ENCODE assay signal across 20 cellular contexts in the genomic region with DNA sequence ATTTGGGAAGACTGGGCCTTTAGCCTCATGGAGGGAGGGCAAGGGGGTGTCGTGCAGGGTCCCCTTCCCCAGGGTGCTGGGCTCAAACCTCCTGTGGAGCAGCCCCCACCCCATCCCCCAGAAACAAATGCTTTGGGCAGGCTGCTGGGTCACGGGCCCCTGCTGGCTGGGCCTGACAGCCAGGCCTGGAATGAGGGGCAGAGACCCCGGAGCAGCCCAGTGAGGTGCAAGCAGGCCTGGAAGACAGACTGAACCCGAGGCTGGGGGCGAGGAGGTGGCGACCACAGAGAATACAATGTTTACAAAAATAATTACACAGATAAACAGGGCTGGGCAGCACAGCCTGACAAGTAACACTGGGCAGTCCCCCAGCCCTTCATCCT. TPM values are rescaled to one million over a fixed set of nuclear protein-coding genes. Genes with fewer than 3 reads are reported as not detected.
A peak's percentile ranks its signal among the peaks of the same experiment; 100 is the strongest.
DNase-seq lines count a peak whose midpoint lies in the region; ATAC-seq, FAIRE-seq and TF ChIP-seq lines count a peak whose summit lies in the region.
"Had no signal": no experiment of that assay in that cellular context is flagged by ENCODE, and none has a peak within 500 bp of the region (broad histone marks: within the 10 kb centered on the region; RNA-seq: fewer than 3 reads in every experiment).

No MANE protein-coding gene starts in this region.

- H2AFZ ChIP-seq in HepG2 (ENCODE audit: low read length), result no peak overlapping the region

- ATAC-seq in HepG2, result no peak
- no peak for ATAC-seq in right lobe of liver
- ATAC-seq in activated T-helper 17 cell treated with anti-CD3 and anti-CD28 coated beads, Interleukin-2, amount 50 U/mL, for 72 hours (replicated peaks), result no peak
- ATAC-seq in effector memory CD8-positive, alpha-beta T cell (replicated peaks), result no peak
- ATAC-seq: CD8-positive, alpha-beta T cell had no signal

- in situ Hi-C loops in HepG2 (cut with HindIII; ENCODE audit: extremely low pct_ligation_motif_present, low pct_unique_long_range_greater_than_20kb), result loop anchor here (5.0 kb wide), 1 partner anchor 36 kb away; a partner anchor contains a TSS

- intact Hi-C loops in HepG2 (cut with micrococcal nuclease; ENCODE audit: unreplicated experiment), result no loop called here
- intact Hi-C loops in right lobe of liver (cut with DNase I), result no loop called here

- no peaks in the 10 kb centered on the region for H3K9me3 ChIP-seq in HepG2 (ENCODE audit: low read length)
- no peaks in the 10 kb centered on the region for H3K9me3 ChIP-seq in right lobe of liver
- H3K9me3 ChIP-seq in endodermal cell (ENCODE audit: control insufficient read depth, low read length), result no peaks in the 10 kb centered on the region

- no peaks in the 10 kb centered on the region for H4K20me1 ChIP-seq in HepG2 (ENCODE audit: insufficient read depth, low read length)

- TF ChIP-seq CTCF in HepG2 (CRISPR knock-in tag; IDR thresholded peaks at IDR 0.05), result no peak
- no peak for TF ChIP-seq CTCF in right lobe of liver (IDR thresholded peaks at IDR 0.05)
- no peak for TF ChIP-seq CTCF in endodermal cell (conservative IDR thresholded peaks at IDR 0.05)
- TF ChIP-seq CTCF in neural crest cell (conservative IDR thresholded peaks at IDR 0.05), result no peak

- H3K4me3 Mint-ChIP-seq in endodermal cell (no peak overlapping the region), neural crest cell (peak overlapping the region; percentile 23)
- no peak overlapping the region for H3K4me3 Mint-ChIP-seq in activated T-helper 17 cell treated with anti-CD3 and anti-CD28 coated beads, Interleukin-2, amount 50 U/mL, for 72 hours
- no peak overlapping the region for H3K4me3 Mint-ChIP-seq in effector memory CD8-positive, alpha-beta T cell
- H3K4me3 Mint-ChIP-seq: CD8-positive, alpha-beta T cell; HFFc6 had no signal

- H3K27ac ChIP-seq in HepG2 (ENCODE audit: extremely low read length, insufficient read depth, low read length), result no peak overlapping the region
- H3K27ac ChIP-seq in right lobe of liver, result no peak overlapping the region
- H3K27ac ChIP-seq in endodermal cell (ENCODE audit: low read depth, low read length), result peak overlapping the region; percentile 68
- H3K27ac ChIP-seq: KMS-11 had no signal

- H3K79me2 ChIP-seq in HepG2 (ENCODE audit: insufficient read depth, low read length), result no peaks in the 10 kb centered on the region

- peaks cover 9% of the 10 kb centered on the region for H3K36me3 Mint-ChIP-seq in endodermal cell (ENCODE audit: low read depth)
- H3K36me3 Mint-ChIP-seq in neural crest cell (ENCODE audit: low read depth), result no peaks in the 10 kb centered on the region
- peaks cover 5% of the 10 kb centered on the region for H3K36me3 Mint-ChIP-seq in activated T-helper 17 cell treated with anti-CD3 and anti-CD28 coated beads, Interleukin-2, amount 50 U/mL, for 72 hours (ENCODE audit: low read depth)
- peaks cover under 1% of the 10 kb centered on the region for H3K36me3 Mint-ChIP-seq in effector memory CD8-positive, alpha-beta T cell (ENCODE audit: insufficient read depth)
- H3K36me3 Mint-ChIP-seq: CD8-positive, alpha-beta T cell had no signal

- H3K4me1 ChIP-seq in HepG2 (ENCODE audit: insufficient read depth, low read length) (peaks cover 44% of the 10 kb centered on the region), right lobe of liver (no peaks in the 10 kb centered on the region), endodermal cell (ENCODE audit: control insufficient read depth, insufficient read depth, low read length) (peaks cover 35% of the 10 kb centered on the region)

- no TSS peak for BruUV-seq in HepG2 (replicated peaks; lab: Mats Ljungman, UMichigan)

- CTCF ChIA-PET in HepG2 (lab: Yijun Ruan, JAX; ENCODE audit: low intra/inter-chr PET ratio, low total read pairs), result no interaction called here

- DNase-seq in HepG2 (ENCODE audit: low spot score) (no peak), right lobe of liver (no peak), endodermal cell (no peak), neural crest cell (ENCODE audit: low read depth, low spot score) (no peak), A172 (ENCODE audit: low spot score) (no peak), T-helper 1 cell (no peak)
- no peak for DNase-seq in effector memory CD8-positive, alpha-beta T cell
- DNase-seq: Calu3; GF-D8; H7; HFFc6; NCI-H1417 treated with DMSO at 0.1 percent for 48 hours; NCI-H187 treated with DMSO at 0.1 percent for 48 hours; NCI-H446 treated with DMSO at 0.1 percent for 48 hours; NK-92 treated with Interleukin-12 subunit alpha and Interleukin-12 subunit beta, amount 100 ng/mL, for 24 hours had no signal

- H3K9me3 Mint-ChIP-seq in endodermal cell, result no peaks in the 10 kb centered on the region
- no peaks in the 10 kb centered on the region for H3K9me3 Mint-ChIP-seq in neural crest cell
- H3K9me3 Mint-ChIP-seq in activated T-helper 17 cell treated with anti-CD3 and anti-CD28 coated beads, Interleukin-2, amount 50 U/mL, for 72 hours, result no peaks in the 10 kb centered on the region
- no peaks in the 10 kb centered on the region for H3K9me3 Mint-ChIP-seq in effector memory CD8-positive, alpha-beta T cell
- H3K9me3 Mint-ChIP-seq: CD8-positive, alpha-beta T cell; HFFc6 had no signal

- H3K4me3 ChIP-seq in HepG2 (replicated peaks in 1 of 3; ENCODE audit: insufficient read depth in 1 of 3, low read depth in 2 of 3, low read length in 3 of 3), result peak overlapping the region in 1 of 3 experiments; percentile 6; a peak in 1 of 6 replicates
- H3K4me3 ChIP-seq in right lobe of liver, result no peak overlapping the region
- no peak overlapping the region for H3K4me3 ChIP-seq in endodermal cell (ENCODE audit: low read length)

- POLR2A ChIA-PET in HepG2 (lab: Yijun Ruan, JAX), result no interaction called here

- H3K4me1 Mint-ChIP-seq in endodermal cell (peaks cover 46% of the 10 kb centered on the region), neural crest cell (peaks cover 16% of the 10 kb centered on the region)
- no peaks in the 10 kb centered on the region for H3K4me1 Mint-ChIP-seq in activated T-helper 17 cell treated with anti-CD3 and anti-CD28 coated beads, Interleukin-2, amount 50 U/mL, for 72 hours
- H3K4me1 Mint-ChIP-seq in effector memory CD8-positive, alpha-beta T cell (ENCODE audit: low read depth in 2 of 2), result peaks cover 4 to 7% of the 10 kb centered on the region in 2 donors

- TF ChIP-seq RAD21 in HepG2 (CRISPR knock-in tag; IDR thresholded peaks at IDR 0.05), result no peak

- H3K27me3 Mint-ChIP-seq in endodermal cell (ENCODE audit: insufficient read depth) (no peaks in the 10 kb centered on the region), neural crest cell (ENCODE audit: low read depth) (peaks cover 4% of the 10 kb centered on the region)
- H3K27me3 Mint-ChIP-seq in activated T-helper 17 cell treated with anti-CD3 and anti-CD28 coated beads, Interleukin-2, amount 50 U/mL, for 72 hours, result no peaks in the 10 kb centered on the region
- peaks cover 0 to 18% of the 10 kb centered on the region in 2 donors for H3K27me3 Mint-ChIP-seq in effector memory CD8-positive, alpha-beta T cell

- TF ChIP-seq POLR2A in HepG2 (IDR thresholded peaks at IDR 0.05; ENCODE audit: insufficient read depth in 1 of 2, low read depth in 2 of 2, low read length in 2 of 2) (no peak), right lobe of liver (IDR thresholded peaks at IDR 0.05) (no peak)

- no peak for FAIRE-seq in HepG2 (lab: Jason Lieb, UNC)
- FAIRE-seq: A204.1, RCC 7860 had no signal

- peak overlapping the region; percentile 20; the same call in 1 of the 2 replicates for H3K4me2 ChIP-seq in HepG2 (ENCODE audit: low read depth, low read length)
- H3K4me2 ChIP-seq: KMS-11 had no signal

- H3K36me3 ChIP-seq in HepG2 (replicated peaks in 1 of 2; ENCODE audit: control insufficient read depth in 1 of 2, insufficient read depth in 2 of 2, low read length in 2 of 2) (peaks cover 3 to 17% of the 10 kb centered on the region in 2 experiments; a peak in 3 of 5 replicates), right lobe of liver (no peaks in the 10 kb centered on the region), endodermal cell (ENCODE audit: control insufficient read depth, insufficient read depth, low read length) (no peaks in the 10 kb centered on the region)

- 65% methylated on average over 6 of the region's 6 CpGs for WGBS in HepG2 (ENCODE audit: low lambda C conversion rate)
- WGBS in right lobe of liver (ENCODE audit: insufficient coverage, low coverage, low lambda C conversion rate, missing lambda C conversion rate), result 83% methylated on average over 2 of the region's 6 CpGs
- 86 to 93% methylated on average over 1 to 6 of the region's 6 CpGs for WGBS in endodermal cell (ENCODE audit: insufficient coverage in 1 of 2, insufficient read length in 1 of 2), 2 experiments

- no peak for TF ChIP-seq EP300 in HepG2 (IDR thresholded peaks at IDR 0.05; ENCODE audit: low read depth in 2 of 2, low read length in 2 of 2)
- TF ChIP-seq EP300 in HepG2 (CRISPR knock-in tag; IDR thresholded peaks at IDR 0.05; ENCODE audit: borderline replicate concordance), result no peak

- H3K9ac ChIP-seq in HepG2 (ENCODE audit: insufficient read depth, low read depth, low read length), result no peak overlapping the region
- H3K9ac ChIP-seq in endodermal cell (ENCODE audit: extremely low read depth, low read length, poor library complexity, severe bottlenecking), result no peak overlapping the region
- H3K9ac ChIP-seq: KMS-11 had no signal

- H3K27ac Mint-ChIP-seq in endodermal cell (no peak overlapping the region), neural crest cell (ENCODE audit: unreplicated experiment) (peak overlapping the region; percentile 81)
- H3K27ac Mint-ChIP-seq in activated T-helper 17 cell treated with anti-CD3 and anti-CD28 coated beads, Interleukin-2, amount 50 U/mL, for 72 hours, result no peak overlapping the region
- H3K27ac Mint-ChIP-seq in effector memory CD8-positive, alpha-beta T cell, result no peak overlapping the region
- H3K27ac Mint-ChIP-seq: CD8-positive, alpha-beta T cell; HFFc6 had no signal

- H3K27me3 ChIP-seq in HepG2 (ENCODE audit: control insufficient read depth in 1 of 2, insufficient read depth in 2 of 2, low read length in 2 of 2) (no peaks in the 10 kb centered on the region), right lobe of liver (no peaks in the 10 kb centered on the region), endodermal cell (ENCODE audit: control insufficient read depth, insufficient read depth, low read length, poor library complexity, severe bottlenecking) (no peaks in the 10 kb centered on the region)

RNA-seq across cellular contexts. Expression of a gene that starts 5.3 kb away (rescaled TPM):
- total RNA-seq in HepG2 (2016; rRNA removed; fragmentation: Illumina TruSeq; extraction: Trizol) (2.2 and 2.9 TPM in 2 replicates), right lobe of liver (1 to 10 TPM; 2.2 to 8.4 (median 3.5) TPM), endodermal cell (10 to 100 TPM; 26.6 to 31.1 TPM), neural crest cell (4.9 and 5.5 TPM in 2 replicates)
- 0.79 and 2.4 TPM in 2 replicates for total RNA-seq in HepG2 (2016; cell fraction: cytosol; rRNA removed; fragmentation: Illumina TruSeq; extraction: Trizol; ENCODE audit: low read depth)
- 0.95 and 2.5 TPM in 2 replicates for total RNA-seq in HepG2 (2016; cell fraction: insoluble cytoplasmic fraction; rRNA removed; fragmentation: Illumina TruSeq; extraction: Trizol)
- total RNA-seq in HepG2 (2016; cell fraction: membrane; rRNA removed; fragmentation: Illumina TruSeq; extraction: Trizol), result 1.8 and 2.6 TPM in 2 replicates
- 2.8 and 3.1 TPM in 2 replicates for total RNA-seq in HepG2 (2016; cell fraction: nucleus; rRNA removed; fragmentation: Illumina TruSeq; extraction: Trizol)
- 1.4 and 1.8 TPM in 2 replicates for polyA plus RNA-seq in HepG2 (2011; rRNA removed)
- polyA plus RNA-seq in HepG2 (2011; cell fraction: cytosol; rRNA removed), result 0.59 and 0.82 TPM in 2 replicates
- 8.4 and 10.6 TPM in 2 replicates for polyA plus RNA-seq in HepG2 (2011; cell fraction: nucleus; rRNA removed)
- 2.3 and 3.3 TPM in 2 replicates for polyA plus RNA-seq in HepG2 (2012)
- 1.3 and 1.8 TPM in 2 replicates for polyA plus RNA-seq in HepG2 (2016; cell fraction: cytosol; fragmentation: Illumina TruSeq; extraction: Trizol; ENCODE audit: low read depth)
- 2.1 and 2.4 TPM in 2 replicates for polyA plus RNA-seq in HepG2 (2016; cell fraction: insoluble cytoplasmic fraction; fragmentation: Illumina TruSeq; extraction: Trizol; ENCODE audit: low read depth)
- polyA plus RNA-seq in HepG2 (2016; cell fraction: membrane; fragmentation: Illumina TruSeq; extraction: Trizol; ENCODE audit: low read depth), result 1.7 and 2.2 TPM in 2 replicates
- polyA plus RNA-seq in HepG2 (2016; cell fraction: nucleus; fragmentation: Illumina TruSeq; extraction: Trizol; ENCODE audit: insufficient read depth, low read depth), result 4.7 and 6.9 TPM in 2 replicates
- polyA minus RNA-seq in HepG2 (2011; rRNA and poly(A)+ RNA removed; ENCODE audit: low replicate concordance), result 1.1 and 1.6 TPM in 2 replicates
- polyA minus RNA-seq in HepG2 (2011; cell fraction: cytosol; rRNA and poly(A)+ RNA removed), result not detected in 2 replicates
- polyA minus RNA-seq in HepG2 (2011; cell fraction: nucleus; rRNA and poly(A)+ RNA removed), result 1.2 and 1.9 TPM in 2 replicates
- 13.3 TPM for polyA plus RNA-seq in endodermal cell (2013, experiment 1 of 2)
- 11.1 TPM for polyA plus RNA-seq in endodermal cell (2013, experiment 2 of 2)
- 8.8 and 13.9 TPM in 2 replicates for total RNA-seq in A172 (2014; rRNA removed; shearing (Covaris generic))
- 1 to 10 TPM in 1 of 2 donors, under 1 TPM in 1; 0.95 to 2.6 TPM for total RNA-seq in activated T-helper 17 cell treated with anti-CD3 and anti-CD28 coated beads, Interleukin-2, amount 50 U/mL, for 72 hours

RNA-seq across cellular contexts. Expression of a gene that starts 17.7 kb away (rescaled TPM):
- total RNA-seq in HepG2 (2016; rRNA removed; fragmentation: Illumina TruSeq; extraction: Trizol) (56.5 and 78.0 TPM in 2 replicates), right lobe of liver (10 to 100 TPM; 13.4 to 49.5 (median 18.5) TPM), endodermal cell (10 to 100 TPM; 62.7 to 72.7 TPM), neural crest cell (88.7 and 91.8 TPM in 2 replicates)
- 81.0 and 86.5 TPM in 2 replicates for total RNA-seq in HepG2 (2016; cell fraction: cytosol; rRNA removed; fragmentation: Illumina TruSeq; extraction: Trizol; ENCODE audit: low read depth)
- 57.1 and 86.7 TPM in 2 replicates for total RNA-seq in HepG2 (2016; cell fraction: insoluble cytoplasmic fraction; rRNA removed; fragmentation: Illumina TruSeq; extraction: Trizol)
- 144 and 151 TPM in 2 replicates for total RNA-seq in HepG2 (2016; cell fraction: membrane; rRNA removed; fragmentation: Illumina TruSeq; extraction: Trizol)
- total RNA-seq in HepG2 (2016; cell fraction: nucleus; rRNA removed; fragmentation: Illumina TruSeq; extraction: Trizol), result 42.0 and 49.7 TPM in 2 replicates
- 41.9 and 57.0 TPM in 2 replicates for polyA plus RNA-seq in HepG2 (2011; rRNA removed)
- polyA plus RNA-seq in HepG2 (2011; cell fraction: cytosol; rRNA removed), result 39.2 and 66.4 TPM in 2 replicates
- polyA plus RNA-seq in HepG2 (2011; cell fraction: nucleus; rRNA removed), result 53.0 and 54.3 TPM in 2 replicates
- 40.1 and 41.5 TPM in 2 replicates for polyA plus RNA-seq in HepG2 (2012)
- 96.5 and 101 TPM in 2 replicates for polyA plus RNA-seq in HepG2 (2016; cell fraction: cytosol; fragmentation: Illumina TruSeq; extraction: Trizol; ENCODE audit: low read depth)
- polyA plus RNA-seq in HepG2 (2016; cell fraction: insoluble cytoplasmic fraction; fragmentation: Illumina TruSeq; extraction: Trizol; ENCODE audit: low read depth), result 67.6 and 73.0 TPM in 2 replicates
- polyA plus RNA-seq in HepG2 (2016; cell fraction: membrane; fragmentation: Illumina TruSeq; extraction: Trizol; ENCODE audit: low read depth), result 132 and 145 TPM in 2 replicates
- 86.0 and 90.4 TPM in 2 replicates for polyA plus RNA-seq in HepG2 (2016; cell fraction: nucleus; fragmentation: Illumina TruSeq; extraction: Trizol; ENCODE audit: insufficient read depth, low read depth)
- 52.0 and 94.8 TPM in 2 replicates for polyA minus RNA-seq in HepG2 (2011; rRNA and poly(A)+ RNA removed; ENCODE audit: low replicate concordance)
- polyA minus RNA-seq in HepG2 (2011; cell fraction: cytosol; rRNA and poly(A)+ RNA removed), result 24.3 and 27.3 TPM in 2 replicates
- polyA minus RNA-seq in HepG2 (2011; cell fraction: nucleus; rRNA and poly(A)+ RNA removed), result 13.7 and 15.8 TPM in 2 replicates
- 89.1 TPM for polyA plus RNA-seq in endodermal cell (2013, experiment 1 of 2)
- 82.9 TPM for polyA plus RNA-seq in endodermal cell (2013, experiment 2 of 2)
- total RNA-seq in A172 (2014; rRNA removed; shearing (Covaris generic)), result 71.8 and 114 TPM in 2 replicates
- total RNA-seq in activated T-helper 17 cell treated with anti-CD3 and anti-CD28 coated beads, Interleukin-2, amount 50 U/mL, for 72 hours, result 10 to 100 TPM; 18.5 to 34.4 TPM

RNA-seq across cellular contexts. Expression of a gene that starts 22.0 kb away (rescaled TPM):
- total RNA-seq in HepG2 (2016; rRNA removed; fragmentation: Illumina TruSeq; extraction: Trizol) (76.4 and 161 TPM in 2 replicates), right lobe of liver (100 to 1,000 TPM in 2 of 6 experiments, 10 to 100 TPM in 4; 64.4 to 142 (median 76.9) TPM), endodermal cell (100 to 1,000 TPM; 108 to 116 TPM), neural crest cell (125 and 129 TPM in 2 replicates)
- 117 and 155 TPM in 2 replicates for total RNA-seq in HepG2 (2016; cell fraction: cytosol; rRNA removed; fragmentation: Illumina TruSeq; extraction: Trizol; ENCODE audit: low read depth)
- 83.5 and 169 TPM in 2 replicates for total RNA-seq in HepG2 (2016; cell fraction: insoluble cytoplasmic fraction; rRNA removed; fragmentation: Illumina TruSeq; extraction: Trizol)
- total RNA-seq in HepG2 (2016; cell fraction: membrane; rRNA removed; fragmentation: Illumina TruSeq; extraction: Trizol), result 125 and 145 TPM in 2 replicates
- total RNA-seq in HepG2 (2016; cell fraction: nucleus; rRNA removed; fragmentation: Illumina TruSeq; extraction: Trizol), result 134 and 145 TPM in 2 replicates
- polyA plus RNA-seq in HepG2 (2011; rRNA removed), result 157 and 169 TPM in 2 replicates
- 171 and 212 TPM in 2 replicates for polyA plus RNA-seq in HepG2 (2011; cell fraction: cytosol; rRNA removed)
- polyA plus RNA-seq in HepG2 (2011; cell fraction: nucleus; rRNA removed), result 191 and 208 TPM in 2 replicates
- polyA plus RNA-seq in HepG2 (2012), result 45.1 and 96.9 TPM in 2 replicates
- polyA plus RNA-seq in HepG2 (2016; cell fraction: cytosol; fragmentation: Illumina TruSeq; extraction: Trizol; ENCODE audit: low read depth), result 104 and 146 TPM in 2 replicates
- 64.0 and 66.5 TPM in 2 replicates for polyA plus RNA-seq in HepG2 (2016; cell fraction: insoluble cytoplasmic fraction; fragmentation: Illumina TruSeq; extraction: Trizol; ENCODE audit: low read depth)
- 95.1 and 113 TPM in 2 replicates for polyA plus RNA-seq in HepG2 (2016; cell fraction: membrane; fragmentation: Illumina TruSeq; extraction: Trizol; ENCODE audit: low read depth)
- polyA plus RNA-seq in HepG2 (2016; cell fraction: nucleus; fragmentation: Illumina TruSeq; extraction: Trizol; ENCODE audit: insufficient read depth, low read depth), result 218 and 233 TPM in 2 replicates
- 161 and 288 TPM in 2 replicates for polyA minus RNA-seq in HepG2 (2011; rRNA and poly(A)+ RNA removed; ENCODE audit: low replicate concordance)
- polyA minus RNA-seq in HepG2 (2011; cell fraction: cytosol; rRNA and poly(A)+ RNA removed), result 33.1 and 37.3 TPM in 2 replicates
- 51.0 and 60.8 TPM in 2 replicates for polyA minus RNA-seq in HepG2 (2011; cell fraction: nucleus; rRNA and poly(A)+ RNA removed)
- polyA plus RNA-seq in endodermal cell (2013, experiment 1 of 2), result 120 TPM
- polyA plus RNA-seq in endodermal cell (2013, experiment 2 of 2), result 111 TPM
- total RNA-seq in A172 (2014; rRNA removed; shearing (Covaris generic)), result 187 and 202 TPM in 2 replicates
- total RNA-seq in activated T-helper 17 cell treated with anti-CD3 and anti-CD28 coated beads, Interleukin-2, amount 50 U/mL, for 72 hours, result 100 to 1,000 TPM in 1 of 2 donors, 10 to 100 TPM in 1; 80.1 to 183 TPM

RNA-seq across cellular contexts. Expression of a gene that starts 26.9 kb away (rescaled TPM):
- 38.3 and 40.5 TPM in 2 replicates for total RNA-seq in HepG2 (2016; rRNA removed; fragmentation: Illumina TruSeq; extraction: Trizol)
- total RNA-seq in HepG2 (2016; cell fraction: cytosol; rRNA removed; fragmentation: Illumina TruSeq; extraction: Trizol; ENCODE audit: low read depth), result 15.2 TPM in 2 replicates
- 33.0 and 37.1 TPM in 2 replicates for total RNA-seq in HepG2 (2016; cell fraction: insoluble cytoplasmic fraction; rRNA removed; fragmentation: Illumina TruSeq; extraction: Trizol)
- 43.0 and 46.2 TPM in 2 replicates for total RNA-seq in HepG2 (2016; cell fraction: membrane; rRNA removed; fragmentation: Illumina TruSeq; extraction: Trizol)
- total RNA-seq in HepG2 (2016; cell fraction: nucleus; rRNA removed; fragmentation: Illumina TruSeq; extraction: Trizol), result 21.9 and 28.3 TPM in 2 replicates
- 32.2 and 39.3 TPM in 2 replicates for polyA plus RNA-seq in HepG2 (2011; rRNA removed)
- polyA plus RNA-seq in HepG2 (2011; cell fraction: cytosol; rRNA removed), result 29.8 and 30.1 TPM in 2 replicates
- polyA plus RNA-seq in HepG2 (2011; cell fraction: nucleus; rRNA removed), result 143 and 148 TPM in 2 replicates
- 16.3 and 20.7 TPM in 2 replicates for polyA plus RNA-seq in HepG2 (2012)
- polyA plus RNA-seq in HepG2 (2016; cell fraction: cytosol; fragmentation: Illumina TruSeq; extraction: Trizol; ENCODE audit: low read depth), result 16.6 and 18.7 TPM in 2 replicates
- polyA plus RNA-seq in HepG2 (2016; cell fraction: insoluble cytoplasmic fraction; fragmentation: Illumina TruSeq; extraction: Trizol; ENCODE audit: low read depth), result 33.1 and 38.5 TPM in 2 replicates
- polyA plus RNA-seq in HepG2 (2016; cell fraction: membrane; fragmentation: Illumina TruSeq; extraction: Trizol; ENCODE audit: low read depth), result 41.7 and 43.1 TPM in 2 replicates
- 50.3 and 52.5 TPM in 2 replicates for polyA plus RNA-seq in HepG2 (2016; cell fraction: nucleus; fragmentation: Illumina TruSeq; extraction: Trizol; ENCODE audit: insufficient read depth, low read depth)
- polyA minus RNA-seq in HepG2 (2011; rRNA and poly(A)+ RNA removed; ENCODE audit: low replicate concordance), result 71.2 and 144 TPM in 2 replicates
- 10.3 and 13.5 TPM in 2 replicates for polyA minus RNA-seq in HepG2 (2011; cell fraction: cytosol; rRNA and poly(A)+ RNA removed)
- polyA minus RNA-seq in HepG2 (2011; cell fraction: nucleus; rRNA and poly(A)+ RNA removed), result 36.7 and 43.0 TPM in 2 replicates
- total RNA-seq in right lobe of liver, result 10 to 100 TPM in 5 of 6 experiments, 1 to 10 TPM in 1; 8.9 to 27.5 (median 12.0) TPM
- total RNA-seq in endodermal cell, result 10 to 100 TPM; 28.5 to 31.3 TPM
- 26.1 TPM for polyA plus RNA-seq in endodermal cell (2013, experiment 1 of 2)
- 19.5 TPM for polyA plus RNA-seq in endodermal cell (2013, experiment 2 of 2)
- 32.7 and 34.4 TPM in 2 replicates for total RNA-seq in neural crest cell
- total RNA-seq in A172 (2014; rRNA removed; shearing (Covaris generic)), result 26.5 and 31.6 TPM in 2 replicates
- total RNA-seq in activated T-helper 17 cell treated with anti-CD3 and anti-CD28 coated beads, Interleukin-2, amount 50 U/mL, for 72 hours, result 10 to 100 TPM; 24.7 to 59.4 TPM

RNA-seq across cellular contexts. Expression of a gene that starts 34.5 kb away (rescaled TPM):
- total RNA-seq in HepG2 (2016; rRNA removed; fragmentation: Illumina TruSeq; extraction: Trizol) (4.8 and 8.5 TPM in 2 replicates), right lobe of liver (1 to 10 TPM in 4 of 6 experiments, under 1 TPM in 2; 0.78 to 2.2 (median 1.9) TPM), endodermal cell (10 to 100 TPM in 1 of 2 donors, 1 to 10 TPM in 1; 5.7 to 11.4 TPM), neural crest cell (20.9 and 22.8 TPM in 2 replicates)
- 1.5 and 2.2 TPM in 2 replicates for total RNA-seq in HepG2 (2016; cell fraction: cytosol; rRNA removed; fragmentation: Illumina TruSeq; extraction: Trizol; ENCODE audit: low read depth)
- 3.6 and 8.3 TPM in 2 replicates for total RNA-seq in HepG2 (2016; cell fraction: insoluble cytoplasmic fraction; rRNA removed; fragmentation: Illumina TruSeq; extraction: Trizol)
- 5.1 and 6.1 TPM in 2 replicates for total RNA-seq in HepG2 (2016; cell fraction: membrane; rRNA removed; fragmentation: Illumina TruSeq; extraction: Trizol)
- 11.0 and 14.1 TPM in 2 replicates for total RNA-seq in HepG2 (2016; cell fraction: nucleus; rRNA removed; fragmentation: Illumina TruSeq; extraction: Trizol)
- 9.9 and 16.1 TPM in 2 replicates for polyA plus RNA-seq in HepG2 (2011; rRNA removed)
- 7.9 and 8.4 TPM in 2 replicates for polyA plus RNA-seq in HepG2 (2011; cell fraction: cytosol; rRNA removed)
- 33.5 and 37.5 TPM in 2 replicates for polyA plus RNA-seq in HepG2 (2011; cell fraction: nucleus; rRNA removed)
- 11.7 and 19.4 TPM in 2 replicates for polyA plus RNA-seq in HepG2 (2012)
- 2.5 TPM in 2 replicates for polyA plus RNA-seq in HepG2 (2016; cell fraction: cytosol; fragmentation: Illumina TruSeq; extraction: Trizol; ENCODE audit: low read depth)
- polyA plus RNA-seq in HepG2 (2016; cell fraction: insoluble cytoplasmic fraction; fragmentation: Illumina TruSeq; extraction: Trizol; ENCODE audit: low read depth), result 5.1 and 6.9 TPM in 2 replicates
- polyA plus RNA-seq in HepG2 (2016; cell fraction: membrane; fragmentation: Illumina TruSeq; extraction: Trizol; ENCODE audit: low read depth), result 5.7 and 5.9 TPM in 2 replicates
- 20.8 and 22.7 TPM in 2 replicates for polyA plus RNA-seq in HepG2 (2016; cell fraction: nucleus; fragmentation: Illumina TruSeq; extraction: Trizol; ENCODE audit: insufficient read depth, low read depth)
- 32.9 and 95.0 TPM in 2 replicates for polyA minus RNA-seq in HepG2 (2011; rRNA and poly(A)+ RNA removed; ENCODE audit: low replicate concordance)
- polyA minus RNA-seq in HepG2 (2011; cell fraction: cytosol; rRNA and poly(A)+ RNA removed), result 7.2 and 7.7 TPM in 2 replicates
- polyA minus RNA-seq in HepG2 (2011; cell fraction: nucleus; rRNA and poly(A)+ RNA removed), result 11.1 and 11.3 TPM in 2 replicates
- 24.7 TPM for polyA plus RNA-seq in endodermal cell (2013, experiment 1 of 2)
- 15.9 TPM for polyA plus RNA-seq in endodermal cell (2013, experiment 2 of 2)
- 0.40 and 2.1 TPM in 2 replicates for total RNA-seq in A172 (2014; rRNA removed; shearing (Covaris generic))
- total RNA-seq in activated T-helper 17 cell treated with anti-CD3 and anti-CD28 coated beads, Interleukin-2, amount 50 U/mL, for 72 hours, result 1 to 10 TPM in 1 of 2 donors, under 1 TPM in 1; 0.87 to 2.8 TPM
- total RNA-seq: CD8-positive, alpha-beta T cell had no signal
